10 cellular contexts compared by ENCODE assay signal in the genomic region with DNA sequence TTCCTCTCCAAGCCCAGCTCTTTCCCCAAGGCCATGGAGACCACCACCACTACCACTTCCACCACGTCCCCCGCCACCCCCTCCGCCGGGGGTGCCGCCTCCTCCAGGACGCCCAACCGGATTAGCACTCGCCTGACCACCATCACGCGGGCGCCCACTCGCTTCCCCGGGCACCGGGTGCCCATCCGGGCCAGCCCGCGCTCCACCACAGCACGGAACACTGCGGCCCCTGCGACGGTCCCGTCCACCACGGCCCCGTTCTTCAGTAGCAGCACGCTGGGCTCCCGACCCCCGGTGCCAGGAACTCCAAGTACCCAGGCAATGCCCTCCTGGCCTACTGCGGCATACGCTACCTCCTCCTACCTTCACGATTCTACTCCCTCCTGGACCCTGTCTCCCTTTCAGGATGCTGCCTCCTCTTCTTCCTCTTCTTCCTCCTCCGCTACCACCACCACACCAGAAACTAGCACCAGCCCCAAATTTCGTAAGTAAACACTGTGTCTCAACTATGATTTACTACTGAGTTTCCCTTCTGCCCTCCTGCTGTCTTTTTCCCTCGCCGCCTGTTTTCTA. TPM values are rescaled to one million over a fixed set of nuclear protein-coding genes. Genes with fewer than 3 reads are reported as not detected.
A peak's percentile ranks its signal among the peaks of the same experiment; 100 is the strongest.
DNase-seq lines count a peak whose midpoint lies in the region; ATAC-seq and TF ChIP-seq lines count a peak whose summit lies in the region.
"Had no signal": no experiment of that assay in that cellular context is flagged by ENCODE, and none has a peak within 500 bp of the region (broad histone marks: within the 10 kb centered on the region; RNA-seq: fewer than 3 reads in every experiment).

No MANE protein-coding gene starts in this region.

- H4K20me1 ChIP-seq in OCI-LY7 (ENCODE audit: insufficient read depth, low read length) = no peaks in the 10 kb centered on the region

- H3K4me2 ChIP-seq in OCI-LY7 (ENCODE audit: low read length) = no peak overlapping the region

- no peak for ATAC-seq in psoas muscle

- H3K4me1 Mint-ChIP-seq in activated naive CD4-positive, alpha-beta T cell treated with anti-CD3 and anti-CD28 coated beads for 36 hours (ENCODE audit: low read depth) = peaks cover 9% of the 10 kb centered on the region
- peaks cover 6% of the 10 kb centered on the region for H3K4me1 Mint-ChIP-seq in activated T-helper 2 cell treated with anti-CD3 and anti-CD28 coated beads, Interferon-gamma antibody, Interleukin-2, Interleukin-4, amounts not matched to agents 10 μg/mL and 5 μg/mL and 100 μg/mL, durations not matched to agents 14 hours and 24 hours and 36 hours (ENCODE audit: low read depth)

- WGBS in psoas muscle, 3 donors = 2 to 5% (median 3%) methylated on average over 25 to 34 of the region's 34 CpGs

- DNase-seq in activated naive CD4-positive, alpha-beta T cell treated with anti-CD3 and anti-CD28 coated beads for 36 hours = no peak
- no peak for DNase-seq in activated naive CD4-positive, alpha-beta T cell treated with Interleukin-2 at 50 U/mL for 16 hours
- no peak for DNase-seq in activated T-helper 2 cell treated with anti-CD3 and anti-CD28 coated beads, Interferon-gamma antibody, Interleukin-2, Interleukin-4, amounts not matched to agents 10 μg/mL and 5 μg/mL and 100 μg/mL, durations not matched to agents 14 hours and 24 hours and 36 hours (ENCODE audit: low spot score)
- DNase-seq in iPS-NIHi11 (ENCODE audit: low spot score) (peak; percentile 20), OCI-LY7 (ENCODE audit: low spot score) (no peak), psoas muscle (no peak)
- no peak for DNase-seq in activated CD4-positive, alpha-beta T cell treated with anti-CD3 and anti-CD28 coated beads, Interleukin-2, amount 50 U/mL, for 4 hours

- no TSS peak for BruUV-seq in OCI-LY7 (replicated peaks; lab: Mats Ljungman, UMichigan)

- H3K27me3 ChIP-seq in stomach smooth muscle (ENCODE audit: control insufficient read depth in 1 of 2, insufficient read depth in 2 of 2, low read length in 2 of 2) (peaks cover 3 to 15% of the 10 kb centered on the region in 2 donors), psoas muscle (ENCODE audit: insufficient read depth in 3 of 3, low read length in 2 of 3) (peaks cover 7 to 75% (median 19%) of the 10 kb centered on the region in 3 donors)

- H3K27ac Mint-ChIP-seq in activated naive CD4-positive, alpha-beta T cell treated with anti-CD3 and anti-CD28 coated beads for 36 hours = no peak overlapping the region
- H3K27ac Mint-ChIP-seq in activated T-helper 2 cell treated with anti-CD3 and anti-CD28 coated beads, Interferon-gamma antibody, Interleukin-2, Interleukin-4, amounts not matched to agents 10 μg/mL and 5 μg/mL and 100 μg/mL, durations not matched to agents 14 hours and 24 hours and 36 hours = no peak overlapping the region

- H3K9me3 ChIP-seq in stomach smooth muscle (ENCODE audit: control insufficient read depth in 2 of 2, low read length in 2 of 2) = no peaks in the 10 kb centered on the region
- no peaks in the 10 kb centered on the region for H3K9me3 ChIP-seq in OCI-LY7 (ENCODE audit: low read length)
- H3K9me3 ChIP-seq in psoas muscle = no peaks in the 10 kb centered on the region

- H3K27me3 Mint-ChIP-seq in activated naive CD4-positive, alpha-beta T cell treated with anti-CD3 and anti-CD28 coated beads for 36 hours (ENCODE audit: low read depth) = peaks cover 56% of the 10 kb centered on the region
- peaks cover 45% of the 10 kb centered on the region for H3K27me3 Mint-ChIP-seq in activated T-helper 2 cell treated with anti-CD3 and anti-CD28 coated beads, Interferon-gamma antibody, Interleukin-2, Interleukin-4, amounts not matched to agents 10 μg/mL and 5 μg/mL and 100 μg/mL, durations not matched to agents 14 hours and 24 hours and 36 hours (ENCODE audit: low read depth)

- H3K27ac ChIP-seq in stomach smooth muscle (ENCODE audit: low read length) = no peak overlapping the region
- H3K27ac ChIP-seq in OCI-LY7 (ENCODE audit: low read depth, low read length, poor library complexity, severe bottlenecking) = no peak overlapping the region
- no peak overlapping the region for H3K27ac ChIP-seq in psoas muscle
- H3K27ac ChIP-seq: C4-2B had no signal

- H3K36me3 Mint-ChIP-seq in activated naive CD4-positive, alpha-beta T cell treated with anti-CD3 and anti-CD28 coated beads for 36 hours (ENCODE audit: low read depth) = no peaks in the 10 kb centered on the region
- peaks cover 4% of the 10 kb centered on the region for H3K36me3 Mint-ChIP-seq in activated T-helper 2 cell treated with anti-CD3 and anti-CD28 coated beads, Interferon-gamma antibody, Interleukin-2, Interleukin-4, amounts not matched to agents 10 μg/mL and 5 μg/mL and 100 μg/mL, durations not matched to agents 14 hours and 24 hours and 36 hours (ENCODE audit: low read depth)

- H3K79me2 ChIP-seq in OCI-LY7 (ENCODE audit: insufficient read depth, low read depth, low read length) = no peaks in the 10 kb centered on the region

- H3K9me3 Mint-ChIP-seq in activated naive CD4-positive, alpha-beta T cell treated with anti-CD3 and anti-CD28 coated beads for 36 hours = no peaks in the 10 kb centered on the region
- H3K9me3 Mint-ChIP-seq in activated T-helper 2 cell treated with anti-CD3 and anti-CD28 coated beads, Interferon-gamma antibody, Interleukin-2, Interleukin-4, amounts not matched to agents 10 μg/mL and 5 μg/mL and 100 μg/mL, durations not matched to agents 14 hours and 24 hours and 36 hours = no peaks in the 10 kb centered on the region

- H3K36me3 ChIP-seq in stomach smooth muscle (ENCODE audit: control insufficient read depth in 2 of 2, insufficient read depth in 2 of 2, low read length in 2 of 2) = no peaks in the 10 kb centered on the region
- H3K36me3 ChIP-seq in OCI-LY7 (ENCODE audit: insufficient read depth, low read length) = no peaks in the 10 kb centered on the region
- no peaks in the 10 kb centered on the region for H3K36me3 ChIP-seq in psoas muscle (ENCODE audit: insufficient read depth in 1 of 2, low read depth in 1 of 2)

- H3K4me3 Mint-ChIP-seq in activated naive CD4-positive, alpha-beta T cell treated with anti-CD3 and anti-CD28 coated beads for 36 hours = peak overlapping the region; percentile 54
- H3K4me3 Mint-ChIP-seq in activated T-helper 2 cell treated with anti-CD3 and anti-CD28 coated beads, Interferon-gamma antibody, Interleukin-2, Interleukin-4, amounts not matched to agents 10 μg/mL and 5 μg/mL and 100 μg/mL, durations not matched to agents 14 hours and 24 hours and 36 hours (ENCODE audit: low read depth) = peak overlapping the region; percentile 56

- no peak overlapping the region for H2AFZ ChIP-seq in OCI-LY7 (ENCODE audit: low read length)

- no peaks in the 10 kb centered on the region for H3K9me2 ChIP-seq in OCI-LY7 (ENCODE audit: insufficient read depth, low read length)

- CTCF ChIA-PET in activated naive CD4-positive, alpha-beta T cell treated with anti-CD3 and anti-CD28 coated beads for 36 hours (lab: Charles Lee) = no interaction called here
- CTCF ChIA-PET in OCI-LY7 (lab: Charles Lee; ENCODE audit: unreplicated experiment) = no interaction called here

- H3K4me3 ChIP-seq in stomach smooth muscle (ENCODE audit: low read length in 2 of 2) = peak overlapping the region; percentile 62 to 69
- no peak overlapping the region for H3K4me3 ChIP-seq in OCI-LY7 (ENCODE audit: low read depth, low read length, poor library complexity, severe bottlenecking)
- no peak overlapping the region for H3K4me3 ChIP-seq in psoas muscle

- intact Hi-C loops in activated naive CD4-positive, alpha-beta T cell treated with anti-CD3 and anti-CD28 coated beads for 36 hours (cut with micrococcal nuclease) = no loop called here
- intact Hi-C loops in activated T-helper 2 cell treated with anti-CD3 and anti-CD28 coated beads, Interferon-gamma antibody, Interleukin-2, Interleukin-4, amounts not matched to agents 10 μg/mL and 5 μg/mL and 100 μg/mL, durations not matched to agents 14 hours and 24 hours and 36 hours (cut with micrococcal nuclease) = no loop called here
- intact Hi-C loops in OCI-LY7 (cut with micrococcal nuclease; ENCODE audit: unreplicated experiment) = no loop called here
- intact Hi-C loops in psoas muscle (cut with DNase I) = no loop called here

- TF ChIP-seq CTCF in OCI-LY7 (conservative IDR thresholded peaks at IDR 0.05; ENCODE audit: low read length) (no peak), psoas muscle (IDR thresholded peaks at IDR 0.05) (no peak)

- POLR2A ChIA-PET in OCI-LY7 (lab: Charles Lee) = no interaction called here

- H3K4me1 ChIP-seq in stomach smooth muscle (ENCODE audit: control insufficient read depth, insufficient read depth, low read length) (peaks cover 20% of the 10 kb centered on the region), OCI-LY7 (ENCODE audit: insufficient read depth, low read length, poor library complexity, severe bottlenecking) (no peaks in the 10 kb centered on the region), psoas muscle (peaks cover 3% of the 10 kb centered on the region)

- peak overlapping the region in 1 of 2 donors; percentile 13 for H3K9ac ChIP-seq in stomach smooth muscle (ENCODE audit: low read length in 2 of 2)

RNA-seq across cellular contexts. Expression of a gene that starts 0.8 kb away (rescaled TPM):
- total RNA-seq in activated naive CD4-positive, alpha-beta T cell treated with anti-CD3 and anti-CD28 coated beads for 36 hours = not detected
- not detected in 2 replicates for total RNA-seq in activated T-helper 2 cell treated with anti-CD3 and anti-CD28 coated beads, Interferon-gamma antibody, Interleukin-2, Interleukin-4, amounts not matched to agents 10 μg/mL and 5 μg/mL and 100 μg/mL, durations not matched to agents 14 hours and 24 hours and 36 hours
- total RNA-seq in OCI-LY7 (2014; rRNA removed; shearing (Covaris generic)) = not detected in 2 replicates
- not detected in 2 replicates for total RNA-seq in OCI-LY7 (2022)
- under 1 TPM in 1 of 4 donors, not detected in 3; 0.10 TPM for total RNA-seq in psoas muscle
- under 1 TPM in 1 of 3 donors, not detected in 2; 0.03 TPM for polyA plus RNA-seq in psoas muscle
- polyA plus RNA-seq: IgD-negative memory B cell had no signal

Comparison
In these comparisons a context has a peak if more than half of its experiments do, and no peak if none do; other contexts are left out.
1. H3K4me3 ChIP-seq: peak in stomach smooth muscle (2 of 2); none in OCI-LY7 (single experiment) and psoas muscle (single experiment).